In the genomic region with DNA sequence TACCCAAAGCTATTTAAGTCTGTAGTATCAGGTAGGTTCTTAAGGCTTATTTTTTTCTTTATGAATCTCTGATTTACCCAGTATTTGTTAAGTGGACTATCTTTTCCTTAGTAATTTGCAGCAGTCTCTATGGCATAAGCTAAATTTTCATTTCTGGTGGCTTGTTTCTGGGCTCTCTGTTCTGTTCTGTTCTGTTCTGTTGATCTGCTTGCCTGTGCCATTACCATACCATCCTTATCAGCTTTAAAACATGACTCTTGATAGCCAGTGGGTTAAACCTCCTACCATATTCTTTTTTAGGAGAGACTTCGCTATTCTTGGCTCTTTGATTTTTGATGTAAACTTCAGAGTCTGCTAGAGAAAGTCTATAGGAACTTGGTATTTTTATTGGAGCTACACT, we compare ENCODE assay signal across 22 cellular contexts. TPM values are rescaled to one million over a fixed set of nuclear protein-coding genes. Genes with fewer than 3 reads are reported as not detected.
A peak's percentile ranks its signal among the peaks of the same experiment; 100 is the strongest.
DNase-seq lines count a peak whose midpoint lies in the region; ATAC-seq and TF ChIP-seq lines count a peak whose summit lies in the region.
"Had no signal": no experiment of that assay in that cellular context is flagged by ENCODE, and none has a peak within 500 bp of the region (broad histone marks: within the 10 kb centered on the region; RNA-seq: fewer than 3 reads in every experiment).

No MANE protein-coding gene starts in this region.

- no peaks in the 10 kb centered on the region for H3K9me3 Mint-ChIP-seq in activated CD8-positive, alpha-beta T cell treated with anti-CD3 and anti-CD28 coated beads for 36 hours
- H3K9me3 Mint-ChIP-seq in activated CD8-positive, alpha-beta T cell treated with anti-CD3 and anti-CD28 coated beads, Interleukin-2, amount 10 ng/mL, durations not matched to agents 7 days and 5 days (ENCODE audit: insufficient read depth) = peaks cover 3% of the 10 kb centered on the region
- peaks cover 6% of the 10 kb centered on the region for H3K9me3 Mint-ChIP-seq in mesothelial cell of epicardium

- no peak overlapping the region for H3K4me3 Mint-ChIP-seq in activated CD8-positive, alpha-beta T cell treated with anti-CD3 and anti-CD28 coated beads for 36 hours
- H3K4me3 Mint-ChIP-seq in activated CD8-positive, alpha-beta T cell treated with anti-CD3 and anti-CD28 coated beads, Interleukin-2, amount 10 ng/mL, durations not matched to agents 7 days and 5 days = no peak overlapping the region
- no peak overlapping the region for H3K4me3 Mint-ChIP-seq in mesothelial cell of epicardium
- H3K4me3 Mint-ChIP-seq: B cell, CD14-positive monocyte had no signal

- peaks cover 35% of the 10 kb centered on the region for H3K4me1 Mint-ChIP-seq in activated CD8-positive, alpha-beta T cell treated with anti-CD3 and anti-CD28 coated beads for 36 hours (ENCODE audit: low read depth)
- H3K4me1 Mint-ChIP-seq in activated CD8-positive, alpha-beta T cell treated with anti-CD3 and anti-CD28 coated beads, Interleukin-2, amount 10 ng/mL, durations not matched to agents 7 days and 5 days (ENCODE audit: low read depth) = peaks cover 23% of the 10 kb centered on the region
- H3K4me1 Mint-ChIP-seq in mesothelial cell of epicardium = no peaks in the 10 kb centered on the region

- peak overlapping the region; percentile 2 for H3K27ac Mint-ChIP-seq in activated CD8-positive, alpha-beta T cell treated with anti-CD3 and anti-CD28 coated beads for 36 hours
- H3K27ac Mint-ChIP-seq in activated CD8-positive, alpha-beta T cell treated with anti-CD3 and anti-CD28 coated beads, Interleukin-2, amount 10 ng/mL, durations not matched to agents 7 days and 5 days = no peak overlapping the region
- no peak overlapping the region for H3K27ac Mint-ChIP-seq in mesothelial cell of epicardium
- H3K27ac Mint-ChIP-seq: B cell had no signal

- no peak for DNase-seq in activated CD8-positive, alpha-beta T cell treated with anti-CD3 and anti-CD28 coated beads for 36 hours
- DNase-seq in activated CD8-positive, alpha-beta T cell treated with anti-CD3 and anti-CD28 coated beads, Interleukin-2, amount 10 ng/mL, durations not matched to agents 7 days and 5 days = no peak
- DNase-seq in left ventricle myocardium inferior (no peak), cardiac septum (ENCODE audit: low spot score) (no peak), mesothelial cell of epicardium (ENCODE audit: low spot score in 2 of 2, unreplicated experiment in 2 of 2) (no peak), BE2C (no peak)
- DNase-seq in activated CD4-positive, alpha-beta T cell treated with anti-CD3 and anti-CD28 coated beads for 1 hour = no peak
- DNase-seq: COR-L47, DMS53, NCI-H1092, NCI-H1436, NCI-H187, NCI-H2081 treated with DMSO at 0.1 percent for 48 hours, NCI-H2171, NCI-H226, NCI-H510A, NCI-H69 had no signal

- H3K9me3 ChIP-seq in left ventricle myocardium inferior (replicated peaks) (no peaks in the 10 kb centered on the region), BE2C (no peaks in the 10 kb centered on the region)

- H3K4me1 ChIP-seq in left ventricle myocardium inferior (peaks cover 53% of the 10 kb centered on the region), BE2C (no peaks in the 10 kb centered on the region)

- H3K27ac ChIP-seq in left ventricle myocardium inferior (replicated peaks) (peak overlapping the region; percentile 55), VCaP (0 out of 2 replicates have a peak overlapping the region, but pooled peaks have one; percentile 41)
- H3K27ac ChIP-seq: 22Rv1 had no signal

- H3K36me3 ChIP-seq in left ventricle myocardium inferior (peaks cover 6% of the 10 kb centered on the region), BE2C (peaks cover 3% of the 10 kb centered on the region)

- intact Hi-C loops in activated CD8-positive, alpha-beta T cell treated with anti-CD3 and anti-CD28 coated beads for 36 hours (cut with micrococcal nuclease) = no loop called here
- intact Hi-C loops in left ventricle myocardium inferior (cut with micrococcal nuclease) (loop anchor here (10.0 kb wide), 1 partner anchor 49 kb away; the partner anchor contains the start of gene PCNX1), cardiac septum (cut with DNase I) (no loop called here)

- CTCF ChIA-PET in activated CD8-positive, alpha-beta T cell treated with anti-CD3 and anti-CD28 coated beads for 36 hours (lab: Charles Lee) = interaction anchor here (1.4 to 7.4 kb wide), 11 partner anchors 13 to 134 kb away, joined by 5 to 98 read pairs (median 21); partner anchors contain the start of gene PCNX1
- CTCF ChIA-PET in activated CD8-positive, alpha-beta T cell treated with anti-CD3 and anti-CD28 coated beads, Interleukin-2, amount 10 ng/mL, durations not matched to agents 7 days and 5 days (lab: Charles Lee) = interaction anchor here (0.7 to 7.9 kb wide), 23 partner anchors 12 to 799 kb away, joined by 3 to 176 read pairs (median 7); partner anchors contain the start of genes MAP3K9 and PCNX1

- no peak overlapping the region for H3K4me3 ChIP-seq in left ventricle myocardium inferior
- H3K4me3 ChIP-seq in BE2C (ENCODE audit: low read depth, low read length) = no peak overlapping the region

- H3K27me3 ChIP-seq in left ventricle myocardium inferior (ENCODE audit: low read depth) (no peaks in the 10 kb centered on the region), BE2C (no peaks in the 10 kb centered on the region)

- no peak for ATAC-seq in activated CD8-positive, alpha-beta T cell treated with anti-CD3 and anti-CD28 coated beads for 36 hours
- no peak for ATAC-seq in activated CD8-positive, alpha-beta T cell treated with anti-CD3 and anti-CD28 coated beads, Interleukin-2, amount 10 ng/mL, durations not matched to agents 7 days and 5 days
- ATAC-seq: Panc1 had no signal

- TF ChIP-seq CTCF in activated CD8-positive, alpha-beta T cell treated with anti-CD3 and anti-CD28 coated beads for 36 hours (IDR thresholded peaks at IDR 0.05) = no peak
- TF ChIP-seq CTCF in left ventricle myocardium inferior (IDR thresholded peaks at IDR 0.05; ENCODE audit: borderline replicate concordance) (no peak), VCaP (conservative IDR thresholded peaks at IDR 0.05) (no peak), mesothelial cell of epicardium (IDR thresholded peaks at IDR 0.05; ENCODE audit: unreplicated experiment) (no peak), BE2C (IDR thresholded peaks at IDR 0.05; ENCODE audit: low read depth, low read length) (no peak)

- peaks cover 20% of the 10 kb centered on the region for H3K36me3 Mint-ChIP-seq in activated CD8-positive, alpha-beta T cell treated with anti-CD3 and anti-CD28 coated beads for 36 hours (ENCODE audit: low read depth)
- peaks cover 29% of the 10 kb centered on the region for H3K36me3 Mint-ChIP-seq in activated CD8-positive, alpha-beta T cell treated with anti-CD3 and anti-CD28 coated beads, Interleukin-2, amount 10 ng/mL, durations not matched to agents 7 days and 5 days (ENCODE audit: low read depth)
- H3K36me3 Mint-ChIP-seq in mesothelial cell of epicardium = peaks cover 24% of the 10 kb centered on the region

- POLR2A ChIA-PET in activated CD8-positive, alpha-beta T cell treated with anti-CD3 and anti-CD28 coated beads for 36 hours (lab: Charles Lee) = interaction anchor here (2.2 to 2.5 kb wide), 2 partner anchors 47 to 49 kb away, joined by 7 to 8 read pairs; partner anchors contain the start of gene PCNX1
- POLR2A ChIA-PET in activated CD8-positive, alpha-beta T cell treated with anti-CD3 and anti-CD28 coated beads, Interleukin-2, amount 10 ng/mL, durations not matched to agents 7 days and 5 days (lab: Charles Lee) = interaction anchor here (1.4 to 1.9 kb wide), 2 partner anchors 13 to 47 kb away, joined by 4 to 9 read pairs; partner anchors contain the start of gene PCNX1

- H3K27me3 Mint-ChIP-seq in activated CD8-positive, alpha-beta T cell treated with anti-CD3 and anti-CD28 coated beads for 36 hours = no peaks in the 10 kb centered on the region
- no peaks in the 10 kb centered on the region for H3K27me3 Mint-ChIP-seq in activated CD8-positive, alpha-beta T cell treated with anti-CD3 and anti-CD28 coated beads, Interleukin-2, amount 10 ng/mL, durations not matched to agents 7 days and 5 days (ENCODE audit: low read depth)
- H3K27me3 Mint-ChIP-seq in mesothelial cell of epicardium (ENCODE audit: low read depth) = no peaks in the 10 kb centered on the region
- H3K27me3 Mint-ChIP-seq: B cell had no signal

RNA-seq across cellular contexts. Expression of gene PCNX1, which starts 46.8 kb away (rescaled TPM):
- total RNA-seq in activated CD8-positive, alpha-beta T cell treated with anti-CD3 and anti-CD28 coated beads for 36 hours = 10 to 100 TPM; 32.7 to 42.6 TPM
- 10 to 100 TPM; 67.8 to 68.9 TPM for total RNA-seq in activated CD8-positive, alpha-beta T cell treated with anti-CD3 and anti-CD28 coated beads, Interleukin-2, amount 10 ng/mL, durations not matched to agents 7 days and 5 days
- 35.2 TPM for total RNA-seq in left ventricle myocardium inferior
- total RNA-seq in cardiac septum = 46.2 TPM
- 73.5 to 77.2 TPM (median 76.2 TPM) in 3 replicates for total RNA-seq in mesothelial cell of epicardium
- polyA plus RNA-seq in BE2C (2012; ENCODE audit: insufficient read depth, insufficient read length, low read depth) = 25.5 TPM
